In genomic region chr7:129376076-129376777, GRCh38 we compare ENCODE assay signal across 1 cellular context.
TF ChIP-seq lines count a peak whose summit lies in the region.

No MANE protein-coding gene starts in this region.

TF ChIP-seq in Ishikawa, 13 proteins besides CTCF, POLR2A, EP300 and RAD21 (continued from another document):
- TF ChIP-seq USF1 (IDR thresholded peaks at IDR 0.05) (no peak), ZBTB7A (IDR thresholded peaks at IDR 0.05; ENCODE audit: low read depth) (no peak)
